Comparison of ENCODE assay signal across 8 cellular contexts in the genomic region with DNA sequence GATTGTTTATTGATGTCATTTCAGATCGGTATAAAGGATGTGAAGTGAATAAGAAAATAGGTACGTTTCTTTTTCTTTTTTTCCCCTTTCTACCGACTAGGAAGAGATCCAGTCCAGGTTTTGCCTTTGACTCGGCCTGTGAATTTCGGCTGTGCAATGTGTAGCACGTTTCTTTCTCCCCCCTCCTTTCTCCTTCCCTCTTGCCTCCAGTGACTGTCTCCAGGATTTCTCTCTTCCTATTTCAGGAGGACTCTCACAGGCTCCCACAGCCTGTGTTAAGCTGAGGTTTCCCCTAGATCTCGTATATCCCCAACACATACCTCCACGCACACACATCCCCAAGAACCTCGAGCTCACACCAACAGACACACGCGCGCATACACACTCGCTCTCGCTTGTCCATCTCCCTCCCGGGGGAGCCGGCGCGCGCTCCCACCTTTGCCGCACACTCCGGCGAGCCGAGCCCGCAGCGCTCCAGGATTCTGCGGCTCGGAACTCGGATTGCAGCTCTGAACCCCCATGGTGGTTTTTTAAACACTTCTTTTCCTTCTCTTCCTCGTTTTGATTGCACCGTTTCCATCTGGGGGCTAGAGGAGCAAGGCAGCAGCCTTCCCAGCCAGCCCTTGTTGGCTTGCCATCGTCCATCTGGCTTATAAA. TPM values are rescaled to one million over a fixed set of nuclear protein-coding genes. Genes with fewer than 3 reads are reported as not detected.
A peak's percentile ranks its signal among the peaks of the same experiment; 100 is the strongest.
DNase-seq lines count a peak whose midpoint lies in the region; ATAC-seq and FAIRE-seq lines count a peak whose summit lies in the region.

A gene (plus strand): TSS at position 185 of the 657 bp plus-strand sequence.

- peak; percentile 74 for ATAC-seq in Right ventricle myocardium superior (ENCODE audit: poor library complexity)
- no peak for ATAC-seq in HG03460 (IDR thresholded peaks at IDR 0.05; ENCODE audit: unreplicated experiment)
- ATAC-seq in GM21515 (IDR thresholded peaks at IDR 0.05; ENCODE audit: unreplicated experiment): no peak

- intact Hi-C loops in Right ventricle myocardium superior (cut with DNase I): no loop called here

- in situ Hi-C loops in Caki2 (cut with HindIII; ENCODE audit: low pct_unique_long_range_greater_than_20kb, low sequenced_read_pairs): no loop called here

- peak; percentile 78 for FAIRE-seq in TTC549 (lab: Jason Lieb, UNC)

- DNase-seq in Caki2 (ENCODE audit: low read depth): peak; percentile 90
- DNase-seq in NCI-H1436 (lab: John Stamatoyannopoulos, UW): peak; percentile 80
- no peak for DNase-seq in Right ventricle myocardium superior
- peak; percentile 52 for DNase-seq in pons (ENCODE audit: low spot score)
- DNase-seq in GM19238 (ENCODE audit: insufficient read length, low spot score): no peak

RNA-seq across cellular contexts. Expression of the gene that starts here (rescaled TPM):
- total RNA-seq in Caki2 (2014; rRNA removed; shearing (Covaris generic); ENCODE audit: low replicate concordance): 6.5 and 6.7 TPM in 2 replicates
- 3.3 TPM for total RNA-seq in Right ventricle myocardium superior

Comparison
In these comparisons a context has a peak if more than half of its experiments do, and no peak if none do; other contexts are left out.
1. DNase-seq: peak in Caki2 (single experiment), NCI-H1436 (single experiment) and pons (single experiment); none in Right ventricle myocardium superior (single experiment) and GM19238 (single experiment).